18 cellular contexts compared by ENCODE assay signal in genomic region chr10:1451362-1451888, GRCh38.
DNase-seq lines count a peak whose midpoint lies in the region; ATAC-seq, FAIRE-seq and TF ChIP-seq lines count a peak whose summit lies in the region.
"Had no signal": no experiment of that assay in that cellular context is flagged by ENCODE, and none has a peak within 500 bp of the region (broad histone marks: within the 10 kb centered on the region; RNA-seq: fewer than 3 reads in every experiment).

No MANE protein-coding gene starts in this region.

- no TSS peak for BruUV-seq in Calu3 (replicated peaks; lab: Mats Ljungman, UMichigan)

- WGBS in esophagus squamous epithelium, 2 donors, result 58 to 63% methylated on average over 4 of the region's 4 CpGs

- peaks cover 0 to 27% (median 5%) of the 10 kb centered on the region in 3 donors for H3K4me1 ChIP-seq in esophagus squamous epithelium

- no peaks in the 10 kb centered on the region for H3K36me3 ChIP-seq in esophagus squamous epithelium

- CTCF ChIA-PET in Calu3 (lab: Charles Lee), result no interaction called here

- H3K9me3 ChIP-seq in esophagus squamous epithelium, result no peaks in the 10 kb centered on the region

- peak overlapping the region in 3 of 4 donors; percentile 50 to 57 (median 52) for H3K27ac ChIP-seq in esophagus squamous epithelium
- H3K27ac ChIP-seq: RWPE1 had no signal

- intact Hi-C loops in Calu3 (cut with micrococcal nuclease; ENCODE audit: unreplicated experiment) (no loop called here), esophagus squamous epithelium (cut with DNase I) (no loop called here), posterior cingulate gyrus (cut with DNase I) (no loop called here)

- TF ChIP-seq POLR2A in GM12892 (IDR thresholded peaks at IDR 0.05; ENCODE audit: low read depth, low read length), result no peak
- no peak for TF ChIP-seq POLR2A in esophagus squamous epithelium (IDR thresholded peaks at IDR 0.05)

- H3K27ac Mint-ChIP-seq in Calu3 (ENCODE audit: unreplicated experiment), result peak overlapping the region; percentile 48
- peak overlapping the region; percentile 67 for H3K27ac Mint-ChIP-seq in stimulated activated memory B cell treated with anti-CD40 and anti-IgM and Interleukin-4, amounts not matched to agents 10 μg/mL and 1 μg/mL and 100 μg/mL, for 72 hours
- H3K27ac Mint-ChIP-seq: CD4-positive, alpha-beta memory T cell had no signal

- DNase-seq in Calu3 (no peak), GM12892 (ENCODE audit: insufficient read length) (no peak), esophagus squamous epithelium (lab: John Stamatoyannopoulos, UW) (no peak), posterior cingulate gyrus (no peak)
- DNase-seq in stimulated activated CD4-positive, alpha-beta T cell treated with anti-CD3 and anti-CD28 coated beads, Interleukin-4, amount 100 ng/mL, for 4 hours, result no peak
- DNase-seq: ACHN; AML-193; CD4-positive, alpha-beta memory T cell; H7; NCI-H187 treated with DMSO at 0.1 percent for 48 hours; NCI-H446; NCI-H69; PC-3 had no signal

- FAIRE-seq in GM12892 (lab: Jason Lieb, UNC), result peak; percentile 38
- FAIRE-seq: D721Med, GM19239 had no signal

- TF ChIP-seq CTCF in Calu3 (IDR thresholded peaks at IDR 0.05; ENCODE audit: unreplicated experiment), result no peak
- TF ChIP-seq CTCF in esophagus squamous epithelium (IDR thresholded peaks at IDR 0.05), result no peak

- H3K4me3 ChIP-seq in esophagus squamous epithelium, result no peak overlapping the region

- H3K4me3 Mint-ChIP-seq in Calu3 (ENCODE audit: low read depth, unreplicated experiment), result no peak overlapping the region
- no peak overlapping the region for H3K4me3 Mint-ChIP-seq in stimulated activated memory B cell treated with anti-CD40 and anti-IgM and Interleukin-4, amounts not matched to agents 10 μg/mL and 1 μg/mL and 100 μg/mL, for 72 hours
- H3K4me3 Mint-ChIP-seq: CD4-positive, alpha-beta memory T cell had no signal

- H3K9me3 Mint-ChIP-seq in Calu3 (ENCODE audit: low read depth, unreplicated experiment), result peaks cover 3% of the 10 kb centered on the region
- peaks cover 22% of the 10 kb centered on the region for H3K9me3 Mint-ChIP-seq in stimulated activated memory B cell treated with anti-CD40 and anti-IgM and Interleukin-4, amounts not matched to agents 10 μg/mL and 1 μg/mL and 100 μg/mL, for 72 hours

- no peaks in the 10 kb centered on the region for H3K4me1 Mint-ChIP-seq in Calu3 (ENCODE audit: low read depth, unreplicated experiment)
- peaks cover 44% of the 10 kb centered on the region for H3K4me1 Mint-ChIP-seq in stimulated activated memory B cell treated with anti-CD40 and anti-IgM and Interleukin-4, amounts not matched to agents 10 μg/mL and 1 μg/mL and 100 μg/mL, for 72 hours

- peaks cover 0 to 18% (median 0%) of the 10 kb centered on the region in 4 donors for H3K27me3 ChIP-seq in esophagus squamous epithelium

- H3K36me3 Mint-ChIP-seq in Calu3 (ENCODE audit: insufficient read depth, unreplicated experiment), result no peaks in the 10 kb centered on the region
- H3K36me3 Mint-ChIP-seq in stimulated activated memory B cell treated with anti-CD40 and anti-IgM and Interleukin-4, amounts not matched to agents 10 μg/mL and 1 μg/mL and 100 μg/mL, for 72 hours, result peaks cover 19% of the 10 kb centered on the region
- H3K36me3 Mint-ChIP-seq: CD4-positive, alpha-beta memory T cell had no signal

- peaks cover 22% of the 10 kb centered on the region for H3K27me3 Mint-ChIP-seq in Calu3 (ENCODE audit: unreplicated experiment)
- H3K27me3 Mint-ChIP-seq in stimulated activated memory B cell treated with anti-CD40 and anti-IgM and Interleukin-4, amounts not matched to agents 10 μg/mL and 1 μg/mL and 100 μg/mL, for 72 hours, result no peaks in the 10 kb centered on the region

- no peak for ATAC-seq in stimulated activated memory B cell treated with anti-CD40 and anti-IgM and Interleukin-4, amounts not matched to agents 10 μg/mL and 1 μg/mL and 100 μg/mL, for 72 hours
- no peak for ATAC-seq in HG03025 (IDR thresholded peaks at IDR 0.05; ENCODE audit: low FRiP score, unreplicated experiment)
- ATAC-seq: PC-3 had no signal
